In genomic region chr2:33541243-33541642, GRCh38 we compare ENCODE assay signal across 22 cellular contexts. TPM values are rescaled to one million over a fixed set of nuclear protein-coding genes. Genes with fewer than 3 reads are reported as not detected.
DNase-seq lines count a peak whose midpoint lies in the region; ATAC-seq, FAIRE-seq and TF ChIP-seq lines count a peak whose summit lies in the region.
"Had no signal": no experiment of that assay in that cellular context is flagged by ENCODE, and none has a peak within 500 bp of the region (broad histone marks: within the 10 kb centered on the region; RNA-seq: fewer than 3 reads in every experiment).

No MANE protein-coding gene starts in this region.

- no peak overlapping the region for H3K18ac ChIP-seq in H1 (ENCODE audit: extremely low read depth, low read length)

- no peak overlapping the region for H3K4me2 ChIP-seq in SU-DHL-6 (ENCODE audit: low read depth, low read length, poor library complexity, severe bottlenecking)
- no peak overlapping the region for H3K4me2 ChIP-seq in H1 (ENCODE audit: insufficient read depth in 1 of 2, low read depth in 2 of 2, low read length in 2 of 2)
- H3K4me2 ChIP-seq: BLaER1, GM23338 had no signal

- WGBS in H1 (ENCODE audit: extremely low coverage in 1 of 2, insufficient coverage in 1 of 2, insufficient read length in 1 of 2, insufficient replicate concordance in 2 of 2, low coverage in 1 of 2, low lambda C conversion rate in 2 of 2, missing lambda C conversion rate in 1 of 2), 2 experiments: 84% methylated on average over 4 of the region's 4 CpGs; no CpG with 5 or more reads in 1 of the 2 experiments

- H3K4me1 Mint-ChIP-seq in T-helper 2 cell treated with Interferon-gamma antibody and Interleukin-4, amounts not matched to agents 5 μg/mL and 100 μg/mL, for 36 hours (ENCODE audit: low read depth): no peaks in the 10 kb centered on the region
- H3K4me1 Mint-ChIP-seq: CD4-positive, CD25-positive, alpha-beta regulatory T cell had no signal

- no peak overlapping the region for H3K4ac ChIP-seq in H1 (replicated peaks; ENCODE audit: insufficient read length, low read depth, low read length)

- TF ChIP-seq CTCF in left ventricle myocardium inferior (IDR thresholded peaks at IDR 0.05; ENCODE audit: borderline replicate concordance) (no peak), SU-DHL-6 (IDR thresholded peaks at IDR 0.05; ENCODE audit: insufficient read depth, low read length, poor library complexity, severe bottlenecking) (no peak), H1 (IDR thresholded peaks at IDR 0.05; ENCODE audit: control extremely low read depth in 1 of 3, insufficient read depth in 1 of 3, low read depth in 1 of 3, low read length in 3 of 3) (no peak), omental fat pad (IDR thresholded peaks at IDR 0.05) (no peak)

- no peaks in the 10 kb centered on the region for H3K9me2 ChIP-seq in SU-DHL-6 (replicated peaks; ENCODE audit: insufficient read depth, low read length)

- FAIRE-seq in H1 (lab: Jason Lieb, UNC): no peak
- FAIRE-seq: G401.6, H54 had no signal

- POLR2A ChIA-PET in H1 (lab: Charles Lee; ENCODE audit: partially characterized antibody): interaction anchor here (1.8 kb wide), 1 partner anchor 14 kb away, joined by 3 read pairs; no protein-coding TSS in a partner anchor

- no peak for TF ChIP-seq EP300 in H1 (IDR thresholded peaks at IDR 0.05; ENCODE audit: borderline replicate concordance in 1 of 2, low read depth in 2 of 2, low read length in 2 of 2)

- no peaks in the 10 kb centered on the region for H4K20me1 ChIP-seq in SU-DHL-6 (ENCODE audit: low read depth, low read length)
- H4K20me1 ChIP-seq in H1 (replicated peaks in 1 of 2; ENCODE audit: control insufficient read depth in 1 of 2, insufficient read depth in 2 of 2, low read length in 2 of 2): no peaks in the 10 kb centered on the region
- H4K20me1 ChIP-seq: BLaER1 had no signal

- no peak overlapping the region for H3K4me3 Mint-ChIP-seq in T-helper 2 cell treated with Interferon-gamma antibody and Interleukin-4, amounts not matched to agents 5 μg/mL and 100 μg/mL, for 36 hours
- H3K4me3 Mint-ChIP-seq: B cell; CD4-positive, CD25-positive, alpha-beta regulatory T cell; CD8-positive, alpha-beta T cell; GM23338; HFFc6 had no signal

- H2BK20ac ChIP-seq in H1 (ENCODE audit: low read length): no peak overlapping the region

- H3K36me3 ChIP-seq in left ventricle myocardium inferior (peaks cover 31% of the 10 kb centered on the region), SU-DHL-6 (ENCODE audit: low read length) (peaks cover 78% of the 10 kb centered on the region), H1 (ENCODE audit: control insufficient read depth in 2 of 4, insufficient read depth in 4 of 4, low read length in 3 of 4) (no peaks in the 10 kb centered on the region)
- H3K36me3 ChIP-seq: BLaER1, HAP-1 had no signal

- H4K5ac ChIP-seq in H1 (ENCODE audit: insufficient read length, low read depth, low read length): no peak overlapping the region

- H3K36me3 Mint-ChIP-seq in T-helper 2 cell treated with Interferon-gamma antibody and Interleukin-4, amounts not matched to agents 5 μg/mL and 100 μg/mL, for 36 hours (ENCODE audit: low read depth): peaks cover 3% of the 10 kb centered on the region
- H3K36me3 Mint-ChIP-seq: CD8-positive, alpha-beta T cell had no signal

- H2BK5ac ChIP-seq in H1 (ENCODE audit: low read depth, low read length): no peak overlapping the region

- H3K9me3 Mint-ChIP-seq in T-helper 2 cell treated with Interferon-gamma antibody and Interleukin-4, amounts not matched to agents 5 μg/mL and 100 μg/mL, for 36 hours: no peaks in the 10 kb centered on the region
- H3K9me3 Mint-ChIP-seq: CD4-positive, CD25-positive, alpha-beta regulatory T cell; CD8-positive, alpha-beta T cell; GM23338; HFFc6 had no signal

- TF ChIP-seq POLR2A in H1 (IDR thresholded peaks at IDR 0.05; ENCODE audit: control extremely low read depth in 1 of 2, low read depth in 2 of 2, low read length in 2 of 2): no peak

- H2AK5ac ChIP-seq in H1 (ENCODE audit: low read depth, low read length): no peak overlapping the region

- H3K27me3 ChIP-seq in left ventricle myocardium inferior (ENCODE audit: low read depth): no peaks in the 10 kb centered on the region
- H3K27me3 ChIP-seq in SU-DHL-6 (ENCODE audit: low read length): no peaks in the 10 kb centered on the region
- H3K27me3 ChIP-seq in H1 (replicated peaks in 1 of 4; ENCODE audit: control insufficient read depth in 3 of 4, extremely low read depth in 1 of 4, insufficient read depth in 3 of 4, low read length in 3 of 4): no peaks in the 10 kb centered on the region
- H3K27me3 ChIP-seq: BLaER1 had no signal

- DNase-seq in Right ventricle myocardium superior (no peak), Right ventricle myocardium inferior (ENCODE audit: missing footprints) (no peak), left ventricle myocardium inferior (no peak), cardiac septum (ENCODE audit: low spot score) (no peak), H1 (ENCODE audit: low read depth in 1 of 2, low spot score in 2 of 2) (no peak), omental fat pad (ENCODE audit: low spot score) (no peak)
- DNase-seq in T-helper 2 cell treated with Interferon-gamma antibody and Interleukin-4, amounts not matched to agents 5 μg/mL and 100 μg/mL, for 36 hours (ENCODE audit: low spot score): no peak
- DNase-seq: Caco-2; CD4-positive, CD25-positive, alpha-beta regulatory T cell; CD8-positive, alpha-beta T cell; DMS153; DND-41; HFFc6 had no signal

- no peak overlapping the region for H4K91ac ChIP-seq in H1 (replicated peaks; ENCODE audit: insufficient read length, low read length)

- peak overlapping the region; percentile 71 for H3K27ac ChIP-seq in left ventricle myocardium inferior (replicated peaks)
- H3K27ac ChIP-seq in SU-DHL-6 (ENCODE audit: low read depth, low read length): peak overlapping the region; percentile 35; the same call in 1 of the 2 replicates
- no peak overlapping the region for H3K27ac ChIP-seq in H1 (ENCODE audit: low read depth, low read length)
- H3K27ac ChIP-seq: 22Rv1, BLaER1, C4-2B had no signal

- ATAC-seq in Right ventricle myocardium superior (ENCODE audit: poor library complexity) (peak; percentile 67), Right ventricle myocardium inferior (no peak), omental fat pad (ENCODE audit: low FRiP score) (no peak)
- ATAC-seq: CD8-positive, alpha-beta T cell; GM23338 had no signal

- H3K4me3 ChIP-seq in left ventricle myocardium inferior: no peak overlapping the region
- no peak overlapping the region for H3K4me3 ChIP-seq in SU-DHL-6 (ENCODE audit: insufficient read depth, low read length, poor library complexity, severe bottlenecking)
- H3K4me3 ChIP-seq in H1 (ENCODE audit: extremely low read depth in 1 of 4, insufficient read depth in 2 of 4, low read depth in 3 of 4, low read length in 4 of 4): no peak overlapping the region
- H3K4me3 ChIP-seq: BLaER1, GM23338, HAP-1 had no signal

- H2BK12ac ChIP-seq in H1 (ENCODE audit: low read depth, low read length): no peak overlapping the region

- intact Hi-C loops in Right ventricle myocardium superior (cut with DNase I): loop anchor here (5.0 kb wide), 1 partner anchor 64 kb away; the partner anchor contains the start of gene RASGRP3
- intact Hi-C loops in Right ventricle myocardium inferior (cut with DNase I): no loop called here
- intact Hi-C loops in left ventricle myocardium inferior (cut with micrococcal nuclease): no loop called here
- intact Hi-C loops in cardiac septum (cut with DNase I): no loop called here

- H3K4me1 ChIP-seq in left ventricle myocardium inferior (peaks cover 43% of the 10 kb centered on the region), H1 (replicated peaks in 1 of 4; ENCODE audit: control insufficient read depth in 3 of 4, insufficient read depth in 4 of 4, low read length in 3 of 4) (0 out of 7 replicates have a peak, but pooled peaks cover 0 to 3% (median under 1%) of the 10 kb centered on the region in 4 experiments)
- H3K4me1 ChIP-seq: BLaER1, Caco-2, HAP-1 had no signal

- no peak overlapping the region for H4K8ac ChIP-seq in H1 (ENCODE audit: extremely low read depth, insufficient read depth, low read length)

- H3K79me1 ChIP-seq in H1 (ENCODE audit: low read depth, low read length): no peaks in the 10 kb centered on the region

- H3K23me2 ChIP-seq in H1 (ENCODE audit: low read depth, low read length): no peaks in the 10 kb centered on the region; the same call in 1 of the 2 replicates

- H3K56ac ChIP-seq in H1 (replicated peaks; ENCODE audit: insufficient read length, low read depth, low read length): no peak overlapping the region

- 0 out of 2 replicates have a peak, but pooled peaks cover 5% of the 10 kb centered on the region for H3K79me2 ChIP-seq in SU-DHL-6 (ENCODE audit: insufficient read depth, low read length)
- no peaks in the 10 kb centered on the region for H3K79me2 ChIP-seq in H1 (ENCODE audit: control insufficient read depth in 1 of 2, insufficient read depth in 2 of 2, low read length in 2 of 2)

- no peak overlapping the region for H2BK15ac ChIP-seq in H1 (ENCODE audit: low read length)

- no peak overlapping the region for H3K27ac Mint-ChIP-seq in T-helper 2 cell treated with Interferon-gamma antibody and Interleukin-4, amounts not matched to agents 5 μg/mL and 100 μg/mL, for 36 hours
- H3K27ac Mint-ChIP-seq: CD4-positive, CD25-positive, alpha-beta regulatory T cell; CD8-positive, alpha-beta T cell; HFFc6 had no signal

- no peak overlapping the region for H3K23ac ChIP-seq in H1 (ENCODE audit: insufficient read length)

- no peaks in the 10 kb centered on the region for H3K27me3 Mint-ChIP-seq in T-helper 2 cell treated with Interferon-gamma antibody and Interleukin-4, amounts not matched to agents 5 μg/mL and 100 μg/mL, for 36 hours (ENCODE audit: low read depth)
- H3K27me3 Mint-ChIP-seq: B cell; CD4-positive, CD25-positive, alpha-beta regulatory T cell had no signal

- CTCF ChIA-PET in H1 (lab: Charles Lee; ENCODE audit: partially characterized antibody): interaction anchor here (0.6 to 2.1 kb wide), 4 partner anchors 14 to 497 kb away, joined by 3 to 10 read pairs (median 3); no protein-coding TSS in a partner anchor

- H3K9me3 ChIP-seq in left ventricle myocardium inferior (replicated peaks): peaks cover 6% of the 10 kb centered on the region
- H3K9me3 ChIP-seq in SU-DHL-6 (ENCODE audit: insufficient read depth, low read length): no peaks in the 10 kb centered on the region
- no peaks in the 10 kb centered on the region for H3K9me3 ChIP-seq in H1 (ENCODE audit: insufficient read depth in 2 of 2, low read depth in 1 of 2, low read length in 1 of 2)
- H3K9me3 ChIP-seq: BLaER1, HAP-1 had no signal

- H2BK120ac ChIP-seq in H1 (replicated peaks; ENCODE audit: low read depth, low read length): no peak overlapping the region

- TF ChIP-seq RAD21 in H1 (IDR thresholded peaks at IDR 0.05 in 1 of 2, conservative IDR thresholded peaks at IDR 0.05 in 1 of 2; ENCODE audit: low read depth in 2 of 2, low read length in 2 of 2): no peak

- H3K9ac ChIP-seq in SU-DHL-6 (ENCODE audit: low read length) (no peak overlapping the region), H1 (replicated peaks in 1 of 4; ENCODE audit: extremely low read depth in 1 of 4, low read depth in 3 of 4, low read length in 3 of 4) (no peak overlapping the region)
- H3K9ac ChIP-seq: BLaER1 had no signal

- no peak overlapping the region for H3K14ac ChIP-seq in H1 (ENCODE audit: insufficient read length)

- no peak overlapping the region for H2AFZ ChIP-seq in SU-DHL-6 (ENCODE audit: low read depth, low read length, severe bottlenecking)
- no peak overlapping the region for H2AFZ ChIP-seq in H1 (ENCODE audit: low read length)
- H2AFZ ChIP-seq: GM23338 had no signal

- peaks cover 45% of the 10 kb centered on the region for H3F3A ChIP-seq in SU-DHL-6 (ENCODE audit: insufficient read depth)

RNA-seq across cellular contexts. Expression of gene FAM98A, which starts 57.9 kb away (rescaled TPM):
- total RNA-seq in Right ventricle myocardium superior: 66.6 TPM
- total RNA-seq in Right ventricle myocardium inferior: 88.0 TPM
- total RNA-seq in left ventricle myocardium inferior: 84.8 TPM
- total RNA-seq in cardiac septum: 86.8 TPM
- 103 and 112 TPM in 2 replicates for total RNA-seq in H1 (2021; fragmentation: NEBNext Ultra II Directional; extraction: Animal tissue kit (Norgen Biotek cat#: 25700))
- 53.2 and 79.7 TPM in 2 replicates for polyA plus RNA-seq in H1 (2011; rRNA removed)
- polyA plus RNA-seq in H1 (2011; cell fraction: cytosol; rRNA removed): 59.9 TPM
- polyA plus RNA-seq in H1 (2011; cell fraction: nucleus; rRNA removed): 35.8 TPM
- polyA plus RNA-seq in H1 (2012, experiment 1 of 2): 95.8 to 139 TPM (median 121 TPM) in 4 replicates
- polyA plus RNA-seq in H1 (2012, experiment 2 of 2): 13.3 TPM
- 61.6 TPM for polyA plus RNA-seq in H1 (2013, experiment 1 of 2)
- polyA plus RNA-seq in H1 (2013, experiment 2 of 2): 63.4 TPM
- polyA minus RNA-seq in H1 (2011; rRNA and poly(A)+ RNA removed): 90.4 and 173 TPM in 2 replicates
- 108 TPM for polyA minus RNA-seq in H1 (2011; cell fraction: cytosol; rRNA and poly(A)+ RNA removed)
- polyA minus RNA-seq in H1 (2011; cell fraction: nucleus; rRNA and poly(A)+ RNA removed): 74.9 TPM
- 10 to 100 TPM; 22.9 to 65.5 (median 60.3) TPM for total RNA-seq in omental fat pad
